In genomic region chr15:80072285-80072684, GRCh38 we compare ENCODE assay signal across 8 cellular contexts. TPM values are rescaled to one million over a fixed set of nuclear protein-coding genes. Genes with fewer than 3 reads are reported as not detected.
DNase-seq lines count a peak whose midpoint lies in the region; ATAC-seq, FAIRE-seq and TF ChIP-seq lines count a peak whose summit lies in the region.

No MANE protein-coding gene starts in this region.

- intact Hi-C loops in A673 (cut with micrococcal nuclease; ENCODE audit: unreplicated experiment), result no loop called here

- no peak overlapping the region for H2BK120ac ChIP-seq in mesendoderm (ENCODE audit: low read depth, low read length)

- H3K27me3 ChIP-seq in A673 (replicated peaks; ENCODE audit: insufficient read depth, low read depth, low read length, poor library complexity), result no peaks in the 10 kb centered on the region
- no peaks in the 10 kb centered on the region for H3K27me3 ChIP-seq in mesendoderm (ENCODE audit: insufficient read depth, low read length, poor library complexity)

- no peak overlapping the region for H3K4me2 ChIP-seq in mesendoderm (ENCODE audit: low read length)

- H4K8ac ChIP-seq in mesendoderm (ENCODE audit: low read depth, low read length), result no peak overlapping the region

- POLR2A ChIA-PET in A673 (lab: Charles Lee; ENCODE audit: low non-redundant PET), result no interaction called here

- no CpG with 5 or more reads among the region's 1 CpG for WGBS in mesendoderm (ENCODE audit: extremely low coverage, insufficient coverage, low lambda C conversion rate)
- 0% methylated on average over 1 of the region's 1 CpG for WGBS in urinary bladder

- DNase-seq in A673 (ENCODE audit: low spot score), result peak; percentile 93
- no peak for DNase-seq in GM12891 (ENCODE audit: insufficient read length, low spot score)
- DNase-seq in NCI-H1417 treated with DMSO at 0.1 percent for 48 hours (lab: John Stamatoyannopoulos, UW), result peak; percentile 93
- peak; percentile 72 for DNase-seq in SKM-1 (lab: John Stamatoyannopoulos, UW; ENCODE audit: unreplicated experiment)
- peak; percentile 97 for DNase-seq in mesendoderm

- H3K27ac ChIP-seq in A673 (ENCODE audit: low read depth, low read length, poor library complexity, severe bottlenecking), result peak overlapping the region; percentile 65
- no peak overlapping the region for H3K27ac ChIP-seq in mesendoderm (ENCODE audit: low read depth, low read length)
- H3K27ac ChIP-seq in urinary bladder (ENCODE audit: low read depth), result no peak overlapping the region

- H2BK15ac ChIP-seq in mesendoderm (replicated peaks; ENCODE audit: low read depth), result no peak overlapping the region

- H3K18ac ChIP-seq in mesendoderm (ENCODE audit: low read length), result no peak overlapping the region

- peak overlapping the region; percentile 35 for H3K9ac ChIP-seq in mesendoderm (ENCODE audit: low read length)

- peaks cover 40% of the 10 kb centered on the region for H3K79me2 ChIP-seq in mesendoderm (ENCODE audit: control insufficient read depth, insufficient read depth, low read length)

- CTCF ChIA-PET in A673 (lab: Charles Lee), result interaction anchor here (1.0 kb wide), 1 partner anchor 13 kb away, joined by 5 read pairs; the partner anchor contains the start of gene ZFAND6

- TF ChIP-seq CTCF in A673 (conservative IDR thresholded peaks at IDR 0.05; ENCODE audit: low read depth, low read length), result no peak

- no peaks in the 10 kb centered on the region for H3K36me3 ChIP-seq in A673 (ENCODE audit: insufficient read depth, low read length, poor library complexity, severe bottlenecking)
- H3K36me3 ChIP-seq in mesendoderm (ENCODE audit: control insufficient read depth, insufficient read depth, low read length), result no peaks in the 10 kb centered on the region
- no peaks in the 10 kb centered on the region for H3K36me3 ChIP-seq in urinary bladder (ENCODE audit: insufficient read depth)

- H3K4me3 ChIP-seq in A673 (ENCODE audit: low read depth, low read length, poor library complexity, severe bottlenecking), result peak overlapping the region; percentile 55
- no peak overlapping the region for H3K4me3 ChIP-seq in mesendoderm (ENCODE audit: low read length)
- peak overlapping the region; percentile 22 for H3K4me3 ChIP-seq in urinary bladder (ENCODE audit: low read depth, low read length)

- H2AK5ac ChIP-seq in mesendoderm (ENCODE audit: low read length), result no peak overlapping the region

- H3K79me1 ChIP-seq in mesendoderm (ENCODE audit: low read length), result no peaks in the 10 kb centered on the region

- peak; percentile 70 for ATAC-seq in HG02884 (IDR thresholded peaks at IDR 0.05; ENCODE audit: unreplicated experiment)

- no peak overlapping the region for H2BK5ac ChIP-seq in mesendoderm (ENCODE audit: low read length)

- no peak overlapping the region for H3K56ac ChIP-seq in mesendoderm (ENCODE audit: low read length)

- no peak overlapping the region for H3K4ac ChIP-seq in mesendoderm (ENCODE audit: low read depth, low read length)

- no peak overlapping the region for H4K5ac ChIP-seq in mesendoderm (ENCODE audit: low read length)

- FAIRE-seq in GM12891 (lab: Jason Lieb, UNC) (peak; percentile 58), endometrium (lab: Jason Lieb, UNC) (peak; percentile 97)

- no peak for TF ChIP-seq POLR2A in GM12891 (IDR thresholded peaks at IDR 0.05; ENCODE audit: low read depth, low read length)

- BruUV-seq in A673 (replicated peaks; lab: Mats Ljungman, UMichigan), result no TSS peak

- peaks cover 49% of the 10 kb centered on the region for H3K4me1 ChIP-seq in A673 (ENCODE audit: insufficient read depth, low read length, poor library complexity, severe bottlenecking)
- no peaks in the 10 kb centered on the region for H3K4me1 ChIP-seq in mesendoderm (ENCODE audit: control insufficient read depth, low read depth, low read length)
- no peaks in the 10 kb centered on the region for H3K4me1 ChIP-seq in urinary bladder (ENCODE audit: insufficient read depth)

- H3K9me3 ChIP-seq in A673 (ENCODE audit: low read depth, low read length, poor library complexity, severe bottlenecking), result no peaks in the 10 kb centered on the region

- H3K23ac ChIP-seq in mesendoderm (ENCODE audit: low read length), result no peak overlapping the region

TF ChIP-seq in GM12891, 5 proteins besides CTCF, POLR2A, EP300 and RAD21:
- TF ChIP-seq SPI1 (IDR thresholded peaks at IDR 0.05; ENCODE audit: low read depth, low read length), result no peak
- no peak for TF ChIP-seq POLR2AphosphoS5 (IDR thresholded peaks at IDR 0.05; ENCODE audit: low read depth, low read length)
- no peak for TF ChIP-seq TAF1 (IDR thresholded peaks at IDR 0.05; ENCODE audit: low read depth, low read length)
- no peak for TF ChIP-seq POU2F2 (IDR thresholded peaks at IDR 0.05; ENCODE audit: low read depth, low read length)
- no peak for TF ChIP-seq PAX5 (IDR thresholded peaks at IDR 0.05; ENCODE audit: insufficient read depth, low read length, severe bottlenecking)

RNA-seq across cellular contexts. Expression of gene ZFAND6, which starts 12.8 kb away (rescaled TPM):
- total RNA-seq in A673 (2021) (41.4 and 42.8 TPM in 2 replicates), urinary bladder (164 TPM)
- polyA plus RNA-seq in GM12891 (2012; ENCODE audit: low read depth, missing spikeins), result 50.3 TPM
- 112 TPM for polyA plus RNA-seq in mesendoderm (2013, experiment 1 of 2)
- 112 TPM for polyA plus RNA-seq in mesendoderm (2013, experiment 2 of 2)
- 69.1 TPM for polyA plus RNA-seq in urinary bladder
